ENCODE assay signal across 1 cellular context in the genomic region with DNA sequence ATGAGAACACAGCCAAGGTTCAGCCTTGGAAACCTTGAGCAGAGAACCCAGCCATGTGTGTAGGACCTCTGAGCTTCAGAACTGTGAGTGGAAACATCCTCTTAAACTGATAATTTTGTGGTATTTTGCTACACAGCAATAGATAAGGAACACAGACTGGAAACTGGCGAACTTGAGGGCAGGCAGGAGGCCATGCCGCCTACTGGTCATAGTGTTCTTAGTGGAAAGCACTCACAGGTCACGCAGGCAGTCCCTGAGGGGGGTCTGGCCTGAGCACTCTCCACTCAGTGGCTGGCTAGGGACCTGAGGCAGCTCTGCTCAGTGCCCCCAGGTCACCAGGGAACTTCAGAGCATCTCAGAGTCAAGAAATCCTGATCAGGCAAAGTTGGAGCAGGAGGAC.
A peak's percentile ranks its signal among the peaks of the same experiment; 100 is the strongest.
TF ChIP-seq lines count a peak whose summit lies in the region.

No MANE protein-coding gene starts in this region.

TF ChIP-seq in K562, 482 proteins besides CTCF, POLR2A, EP300 and RAD21 (continued from another document):
- TF ChIP-seq MAZ (CRISPR knock-in tag; conservative IDR thresholded peaks at IDR 0.05 in 1 of 2, IDR thresholded peaks at IDR 0.05 in 1 of 2) (peak in 1 of 2 experiments; percentile 18; a peak in 1 of 4 replicates), CBFA2T3 (IDR thresholded peaks at IDR 0.05) (0 out of 2 replicates have a peak, but pooled peaks have one; percentile 7), ZC3H11A (IDR thresholded peaks at IDR 0.05; ENCODE audit: low read depth, low read length) (no peak), SMAD4 (CRISPR knock-in tag; conservative IDR thresholded peaks at IDR 0.05) (0 out of 2 replicates have a peak, but pooled peaks have one; percentile 45), MAX (CRISPR knock-in tag; IDR thresholded peaks at IDR 0.05) (no peak), DEAF1 (CRISPR knock-in tag; IDR thresholded peaks at IDR 0.05) (0 out of 2 replicates have a peak, but pooled peaks have one; percentile 17), ZNF24 (IDR thresholded peaks at IDR 0.05) (no peak), ARID1B (IDR thresholded peaks at IDR 0.05) (0 out of 2 replicates have a peak, but pooled peaks have one; percentile 14), ZNF445 (CRISPR knock-in tag; IDR thresholded peaks at IDR 0.05; ENCODE audit: low read depth) (no peak), CC2D1A (IDR thresholded peaks at IDR 0.05) (no peak), E2F3 (CRISPR knock-in tag; IDR thresholded peaks at IDR 0.05) (0 out of 2 replicates have a peak, but pooled peaks have one; percentile 10), TEAD1 (CRISPR knock-in tag; IDR thresholded peaks at IDR 0.05) (0 out of 4 replicates have a peak, but pooled peaks of 1 of the 2 experiments have one; percentile 28)
- TF ChIP-seq, protein P1, sequence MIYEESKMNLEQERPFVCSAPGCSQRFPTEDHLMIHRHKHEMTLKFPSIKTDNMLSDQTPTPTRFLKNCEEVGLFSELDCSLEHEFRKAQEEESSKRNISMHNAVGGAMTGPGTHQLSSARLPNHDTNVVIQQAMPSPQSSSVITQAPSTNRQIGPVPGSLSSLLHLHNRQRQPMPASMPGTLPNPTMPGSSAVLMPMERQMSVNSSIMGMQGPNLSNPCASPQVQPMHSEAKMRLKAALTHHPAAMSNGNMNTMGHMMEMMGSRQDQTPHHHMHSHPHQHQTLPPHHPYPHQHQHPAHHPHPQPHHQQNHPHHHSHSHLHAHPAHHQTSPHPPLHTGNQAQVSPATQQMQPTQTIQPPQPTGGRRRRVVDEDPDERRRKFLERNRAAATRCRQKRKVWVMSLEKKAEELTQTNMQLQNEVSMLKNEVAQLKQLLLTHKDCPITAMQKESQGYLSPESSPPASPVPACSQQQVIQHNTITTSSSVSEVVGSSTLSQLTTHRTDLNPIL (CRISPR knock-in tag; IDR thresholded peaks at IDR 0.05), result no peak
